Comparison of ENCODE assay signal across 16 cellular contexts in the genomic region with DNA sequence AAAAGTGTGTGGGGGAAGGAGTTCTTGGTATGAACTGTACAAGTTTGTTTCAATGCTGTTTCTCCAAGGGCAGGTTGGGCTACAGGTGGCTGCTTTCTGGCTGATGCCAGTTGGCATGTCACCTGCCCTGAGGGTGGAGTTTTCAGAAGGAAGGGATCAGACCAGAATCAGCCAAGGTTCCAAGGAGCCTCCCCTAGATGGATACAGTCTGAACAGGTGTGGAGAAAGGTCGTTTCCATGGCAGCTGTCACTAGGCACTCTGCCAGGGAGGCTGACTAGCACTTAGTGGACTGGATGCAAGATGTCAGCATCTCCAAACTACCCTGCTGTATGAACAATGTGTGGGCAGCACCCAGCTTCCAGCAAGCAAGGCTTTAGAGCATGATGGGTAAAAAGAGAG.
DNase-seq lines count a peak whose midpoint lies in the region; ATAC-seq and TF ChIP-seq lines count a peak whose summit lies in the region.
"Had no signal": no experiment of that assay in that cellular context is flagged by ENCODE, and none has a peak within 500 bp of the region (broad histone marks: within the 10 kb centered on the region; RNA-seq: fewer than 3 reads in every experiment).

No MANE protein-coding gene starts in this region.

- intact Hi-C loops in Calu3 (cut with micrococcal nuclease; ENCODE audit: unreplicated experiment), result no loop called here
- intact Hi-C loops in sigmoid colon (cut with DNase I), result no loop called here

- H3K79me2 ChIP-seq in GM23338 (replicated peaks; ENCODE audit: insufficient read depth), result no peaks in the 10 kb centered on the region

- H3F3A ChIP-seq in GM23338 (replicated peaks; ENCODE audit: low read depth), result peaks cover 7% of the 10 kb centered on the region; the same call in 1 of the 2 replicates

- TF ChIP-seq EP300 in sigmoid colon (IDR thresholded peaks at IDR 0.05), result no peak

- H3K27ac ChIP-seq in GM23338 (ENCODE audit: low read depth) (no peak overlapping the region), sigmoid colon (no peak overlapping the region)
- H3K27ac ChIP-seq: adrenal gland, Peyer's patch, psoas muscle, VCaP had no signal

- H3K9me2 ChIP-seq in GM23338 (ENCODE audit: insufficient read depth), result peaks cover 14% of the 10 kb centered on the region; the same call in 1 of the 2 replicates

- H3K9me3 ChIP-seq in sigmoid colon, result no peaks in the 10 kb centered on the region
- H3K9me3 ChIP-seq: adrenal gland, psoas muscle had no signal

- H3K27ac Mint-ChIP-seq in Calu3 (ENCODE audit: unreplicated experiment) (no peak overlapping the region), GM23338 (no peak overlapping the region)
- H3K27ac Mint-ChIP-seq: B cell; stimulated activated naive CD8-positive, alpha-beta T cell treated with anti-CD3 and anti-CD28 coated beads, Interleukin-15, amount 100 ng/mL, for 72 hours had no signal

- H3K27me3 ChIP-seq in GM23338 (ENCODE audit: insufficient read depth) (no peaks in the 10 kb centered on the region), sigmoid colon (no peaks in the 10 kb centered on the region)
- H3K27me3 ChIP-seq: adrenal gland, Peyer's patch had no signal

- no peak for TF ChIP-seq POLR2A in sigmoid colon (IDR thresholded peaks at IDR 0.05)
- no peak for TF ChIP-seq POLR2A in GM18505 (IDR thresholded peaks at IDR 0.05; ENCODE audit: borderline replicate concordance, extremely low read depth, insufficient read depth, insufficient read length)

- no peak for ATAC-seq in GM23338
- no peak for ATAC-seq in GM18505 (IDR thresholded peaks at IDR 0.05; ENCODE audit: unreplicated experiment)
- ATAC-seq in GM18502 (IDR thresholded peaks at IDR 0.05; ENCODE audit: poor library complexity, unreplicated experiment), result no peak
- ATAC-seq: left ventricle myocardium superior; naive thymus-derived CD4-positive, alpha-beta T cell; stimulated activated naive CD8-positive, alpha-beta T cell treated with anti-CD3 and anti-CD28 coated beads, Interleukin-15, amount 100 ng/mL, for 72 hours had no signal

- H3K4me3 ChIP-seq in GM23338, result no peak overlapping the region
- no peak overlapping the region for H3K4me3 ChIP-seq in sigmoid colon
- H3K4me3 ChIP-seq: adrenal gland, Peyer's patch, psoas muscle had no signal

- H3K4me1 Mint-ChIP-seq in Calu3 (ENCODE audit: low read depth, unreplicated experiment) (no peaks in the 10 kb centered on the region), GM23338 (peaks cover 34% of the 10 kb centered on the region)
- H3K4me1 Mint-ChIP-seq: naive thymus-derived CD4-positive, alpha-beta T cell had no signal

- WGBS in sigmoid colon, 2 donors, result 8 to 46% methylated on average over 1 of the region's 1 CpG

- H3K36me3 Mint-ChIP-seq in Calu3 (ENCODE audit: insufficient read depth, unreplicated experiment) (no peaks in the 10 kb centered on the region), GM23338 (ENCODE audit: low read depth) (peaks cover 25% of the 10 kb centered on the region)

- no peak overlapping the region for H3K4me2 ChIP-seq in GM23338

- H3K4me3 Mint-ChIP-seq in Calu3 (ENCODE audit: low read depth, unreplicated experiment), result no peak overlapping the region
- no peak overlapping the region for H3K4me3 Mint-ChIP-seq in GM23338
- H3K4me3 Mint-ChIP-seq: B cell; naive thymus-derived CD4-positive, alpha-beta T cell; stimulated activated naive CD8-positive, alpha-beta T cell treated with anti-CD3 and anti-CD28 coated beads, Interleukin-15, amount 100 ng/mL, for 72 hours had no signal

- CTCF ChIA-PET in Calu3 (lab: Charles Lee), result no interaction called here

- peaks cover 22% of the 10 kb centered on the region for H3K4me1 ChIP-seq in GM23338 (ENCODE audit: insufficient read depth)
- H3K4me1 ChIP-seq in sigmoid colon, result peaks cover 0 to 2% (median 0%) of the 10 kb centered on the region in 4 donors
- H3K4me1 ChIP-seq: adrenal gland, Peyer's patch had no signal

- no peak for TF ChIP-seq CTCF in Calu3 (IDR thresholded peaks at IDR 0.05; ENCODE audit: unreplicated experiment)
- TF ChIP-seq CTCF in GM23338 (conservative IDR thresholded peaks at IDR 0.05; ENCODE audit: low read depth in 2 of 2), result no peak
- TF ChIP-seq CTCF in sigmoid colon (IDR thresholded peaks at IDR 0.05), result no peak

- H3K9me3 Mint-ChIP-seq in Calu3 (ENCODE audit: low read depth, unreplicated experiment), result peaks cover 3% of the 10 kb centered on the region
- H3K9me3 Mint-ChIP-seq in GM23338, result peaks cover 27% of the 10 kb centered on the region

- DNase-seq in Calu3 (peak; percentile 6), GM23338 (ENCODE audit: low spot score) (no peak), NCI-H524 (lab: John Stamatoyannopoulos, UW) (peak; percentile 46 to 83), cerebellar cortex (ENCODE audit: low spot score) (peak; percentile 2), sigmoid colon (no peak)
- DNase-seq: adrenal gland; cerebellar nuclear complex; left ventricle myocardium superior; naive thymus-derived CD4-positive, alpha-beta T cell; psoas muscle; stimulated activated naive CD8-positive, alpha-beta T cell treated with anti-CD3 and anti-CD28 coated beads, Interleukin-15, amount 100 ng/mL, for 72 hours had no signal

- H3K27me3 Mint-ChIP-seq in Calu3 (ENCODE audit: unreplicated experiment), result peaks cover 51% of the 10 kb centered on the region
- H3K27me3 Mint-ChIP-seq in GM23338 (ENCODE audit: insufficient read depth, low read depth, poor library complexity), result peaks cover 7% of the 10 kb centered on the region

- H3K36me3 ChIP-seq in GM23338 (ENCODE audit: insufficient read depth) (peaks cover 10% of the 10 kb centered on the region; the same call in 1 of the 2 replicates), sigmoid colon (no peaks in the 10 kb centered on the region)
- H3K36me3 ChIP-seq: adrenal gland, Peyer's patch had no signal

- H2AFZ ChIP-seq in GM23338, result peak overlapping the region; percentile 31; the same call in 1 of the 2 replicates

- BruUV-seq in Calu3 (replicated peaks; lab: Mats Ljungman, UMichigan), result no TSS peak

- no peaks in the 10 kb centered on the region for H4K20me1 ChIP-seq in GM23338 (replicated peaks; ENCODE audit: insufficient read depth)

TF ChIP-seq in GM23338, 12 proteins besides CTCF, POLR2A, EP300 and RAD21:
- no peak for TF ChIP-seq STAT1 (IDR thresholded peaks at IDR 0.05; ENCODE audit: unreplicated experiment)

Comparison
In these comparisons a context has a peak if more than half of its experiments do, and no peak if none do; other contexts are left out.
1. DNase-seq: peak in Calu3 (single experiment), NCI-H524 (2 of 2) and cerebellar cortex (single experiment); none in GM23338 (single experiment) and sigmoid colon (single experiment).